In the genomic region with DNA sequence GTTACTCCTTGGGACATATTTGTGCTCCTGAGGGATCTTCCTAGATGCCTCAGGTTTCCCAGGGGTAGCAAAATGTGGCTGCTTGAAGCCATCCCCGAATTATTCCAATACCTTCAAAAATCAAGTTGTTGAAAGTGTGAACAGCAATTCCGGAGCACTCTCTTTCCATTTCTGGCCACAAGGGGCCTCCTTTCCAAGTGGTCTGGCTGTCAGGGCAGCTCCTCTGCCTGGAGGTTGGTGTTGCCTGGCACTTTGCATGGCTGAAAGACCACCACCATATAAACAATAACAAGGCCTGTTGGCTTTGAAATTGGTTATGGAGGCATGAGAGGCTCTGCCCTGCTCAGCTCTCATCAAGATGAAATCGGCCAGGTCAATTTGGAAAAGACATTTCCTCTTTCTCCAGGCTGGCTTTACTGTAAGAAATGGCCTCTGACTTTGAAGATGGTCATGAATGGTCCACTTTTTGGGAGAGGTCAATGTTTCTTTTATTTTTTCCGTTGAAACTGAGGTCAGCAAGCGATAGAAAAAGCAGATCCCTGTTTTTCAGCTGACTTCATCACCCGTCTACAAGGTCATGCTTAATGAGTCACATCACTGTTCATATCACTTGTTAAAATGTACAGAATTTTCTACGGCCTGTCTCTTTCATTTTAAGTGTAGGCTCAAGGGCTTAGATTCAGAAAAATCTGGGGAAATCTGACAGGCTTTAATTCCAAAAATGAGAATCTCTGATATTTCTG, we compare ENCODE assay signal across 8 cellular contexts.
DNase-seq lines count a peak whose midpoint lies in the region; ATAC-seq lines count a peak whose summit lies in the region.

No MANE protein-coding gene starts in this region.

- in situ Hi-C loops in Caki2 (cut with HindIII; ENCODE audit: low pct_unique_long_range_greater_than_20kb, low sequenced_read_pairs), result no loop called here

- DNase-seq in Caki2 (ENCODE audit: low read depth), result peak; percentile 29
- peak; percentile 46 for DNase-seq in HT-29 (ENCODE audit: low spot score)
- DNase-seq in UCSD-AML1 (lab: John Stamatoyannopoulos, UW; ENCODE audit: unreplicated experiment), result peak; percentile 16
- DNase-seq in left lobe of liver (ENCODE audit: low spot score), result no peak
- DNase-seq in hypothalamus (lab: John Stamatoyannopoulos, UW), result no peak
- DNase-seq in NCI-H2029 (lab: John Stamatoyannopoulos, UW), result no peak
- no peak for DNase-seq in GF-D8 (lab: John Stamatoyannopoulos, UW)
- no peak for DNase-seq in GM19238 (ENCODE audit: insufficient read length, low spot score)

- peak; percentile 60 for ATAC-seq in left lobe of liver

Comparison
In these comparisons a context has a peak if more than half of its experiments do, and no peak if none do; other contexts are left out.
1. DNase-seq: peak in Caki2 (single experiment), HT-29 (single experiment) and UCSD-AML1 (single experiment); none in left lobe of liver (single experiment), hypothalamus (0 of 51), NCI-H2029 (single experiment), GF-D8 (single experiment) and GM19238 (single experiment).